In the genomic region with DNA sequence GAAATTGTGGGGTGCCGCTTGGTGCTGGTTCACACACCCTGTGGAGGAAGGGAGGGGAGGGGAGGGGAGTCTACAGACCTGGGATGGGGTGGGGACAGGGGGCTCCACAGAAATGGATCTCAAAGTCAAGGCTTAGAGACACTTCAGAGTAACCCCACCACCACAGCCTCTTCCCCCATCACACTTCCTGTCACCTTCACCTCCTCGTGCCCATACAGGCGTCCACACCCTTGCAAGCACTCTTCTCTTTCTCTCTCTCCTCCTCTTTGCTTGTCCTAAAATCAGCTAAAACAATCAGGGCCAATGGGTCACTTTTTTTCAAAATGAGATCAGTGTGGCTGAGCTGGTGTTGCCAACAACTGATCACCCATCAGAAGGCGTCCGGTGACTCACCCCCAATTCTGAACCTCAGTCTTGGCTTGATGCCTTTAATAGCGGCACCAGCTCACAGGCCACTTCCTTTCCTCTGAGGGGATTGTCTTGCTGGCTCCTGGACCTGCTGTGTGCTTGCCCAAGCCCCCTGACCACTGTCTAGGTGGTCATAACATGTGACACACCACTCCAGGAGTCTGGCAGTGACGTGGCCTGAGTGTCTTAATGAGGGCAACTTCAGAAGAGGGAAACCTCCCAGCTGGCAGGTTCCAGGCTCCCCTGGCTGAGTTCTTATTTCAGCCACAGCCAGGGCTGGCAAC, we compare ENCODE assay signal across 8 cellular contexts. TPM values are rescaled to one million over a fixed set of nuclear protein-coding genes. Genes with fewer than 3 reads are reported as not detected.
DNase-seq lines count a peak whose midpoint lies in the region; ATAC-seq and TF ChIP-seq lines count a peak whose summit lies in the region.

No MANE protein-coding gene starts in this region.

- no peaks in the 10 kb centered on the region for H3K36me3 ChIP-seq in smooth muscle cell (ENCODE audit: low read depth)

- ATAC-seq in stimulated activated effector memory CD8-positive, alpha-beta T cell treated with anti-CD3 and anti-CD28 coated beads, Interleukin-12 subunit alpha, Interleukin-12 subunit beta, amount 100 ng/mL, for 72 hours, result peak; percentile 93

- H3K27ac Mint-ChIP-seq in stimulated activated effector memory CD8-positive, alpha-beta T cell treated with anti-CD3 and anti-CD28 coated beads, Interleukin-12 subunit alpha, Interleukin-12 subunit beta, amount 100 ng/mL, for 72 hours, result peak overlapping the region; percentile 32

- no peak overlapping the region for H3K4me2 ChIP-seq in smooth muscle cell

- peaks cover 40% of the 10 kb centered on the region for H3K4me1 Mint-ChIP-seq in stimulated activated effector memory CD8-positive, alpha-beta T cell treated with anti-CD3 and anti-CD28 coated beads, Interleukin-12 subunit alpha, Interleukin-12 subunit beta, amount 100 ng/mL, for 72 hours

- no peaks in the 10 kb centered on the region for H4K20me1 ChIP-seq in smooth muscle cell (ENCODE audit: low read depth)

- no peaks in the 10 kb centered on the region for H3F3A ChIP-seq in smooth muscle cell (ENCODE audit: low read depth)

- H3K9me3 Mint-ChIP-seq in stimulated activated effector memory CD8-positive, alpha-beta T cell treated with anti-CD3 and anti-CD28 coated beads, Interleukin-12 subunit alpha, Interleukin-12 subunit beta, amount 100 ng/mL, for 72 hours, result no peaks in the 10 kb centered on the region

- H3K4me3 Mint-ChIP-seq in stimulated activated effector memory CD8-positive, alpha-beta T cell treated with anti-CD3 and anti-CD28 coated beads, Interleukin-12 subunit alpha, Interleukin-12 subunit beta, amount 100 ng/mL, for 72 hours, result peak overlapping the region; percentile 58

- no peak overlapping the region for H3K4me3 ChIP-seq in smooth muscle cell

- H3K9ac ChIP-seq in smooth muscle cell (ENCODE audit: low read depth), result no peak overlapping the region

- peaks cover 59% of the 10 kb centered on the region for H3K27me3 ChIP-seq in smooth muscle cell (ENCODE audit: low read depth)

- 51% methylated on average over 7 of the region's 7 CpGs for WGBS in smooth muscle cell (ENCODE audit: low lambda C conversion rate)

- H3K36me3 Mint-ChIP-seq in stimulated activated effector memory CD8-positive, alpha-beta T cell treated with anti-CD3 and anti-CD28 coated beads, Interleukin-12 subunit alpha, Interleukin-12 subunit beta, amount 100 ng/mL, for 72 hours, result no peaks in the 10 kb centered on the region

- DNase-seq in COLO829 (ENCODE audit: low spot score), result peak; percentile 66
- DNase-seq in NCI-H69 (lab: John Stamatoyannopoulos, UW), result peak; percentile 25
- peak; percentile 19 for DNase-seq in activated T-helper 9 cell treated with anti-CD3 and anti-CD28 coated beads, Interleukin-2, amount 50 U/mL, for 16 hours (ENCODE audit: low read depth)
- peak; percentile 70 for DNase-seq in iris pigment epithelial cell (ENCODE audit: low read depth)
- DNase-seq in stimulated activated effector memory CD8-positive, alpha-beta T cell treated with anti-CD3 and anti-CD28 coated beads, Interleukin-12 subunit alpha, Interleukin-12 subunit beta, amount 100 ng/mL, for 72 hours (ENCODE audit: low spot score in 2 of 2), result peak; percentile 39 to 75
- no peak for DNase-seq in NCI-H526 (lab: John Stamatoyannopoulos, UW)
- DNase-seq in T-helper 9 cell, result no peak
- DNase-seq in smooth muscle cell (lab: John Stamatoyannopoulos, UW; ENCODE audit: unreplicated experiment), result no peak

- no peaks in the 10 kb centered on the region for H3K79me2 ChIP-seq in smooth muscle cell (ENCODE audit: low read depth)

- no peak overlapping the region for H3K27ac ChIP-seq in smooth muscle cell (ENCODE audit: low read depth)

- no peaks in the 10 kb centered on the region for H3K9me3 ChIP-seq in smooth muscle cell (replicated peaks; ENCODE audit: low read depth)

- H2AFZ ChIP-seq in smooth muscle cell (ENCODE audit: low read depth), result no peak overlapping the region

- no peak for TF ChIP-seq CTCF in smooth muscle cell (IDR thresholded peaks at IDR 0.05; ENCODE audit: borderline replicate concordance, insufficient read depth, poor library complexity, severe bottlenecking)

- no peaks in the 10 kb centered on the region for H3K4me1 ChIP-seq in smooth muscle cell (ENCODE audit: low read depth)

RNA-seq across cellular contexts. Expression of a gene that starts 1.5 kb away (rescaled TPM):
- 0.09 TPM in 1 of 2 replicates, not detected in the other for total RNA-seq in smooth muscle cell
- 0.15 and 0.27 TPM in 2 replicates for polyA plus RNA-seq in smooth muscle cell

RNA-seq across cellular contexts. Expression of a gene that starts 12.1 kb away (rescaled TPM):
- total RNA-seq in smooth muscle cell, result 34.0 and 46.0 TPM in 2 replicates
- 81.2 and 87.4 TPM in 2 replicates for polyA plus RNA-seq in smooth muscle cell

RNA-seq across cellular contexts. Expression of a gene that starts 29.0 kb away (rescaled TPM):
- 4.3 and 7.4 TPM in 2 replicates for total RNA-seq in smooth muscle cell
- polyA plus RNA-seq in smooth muscle cell, result 12.8 and 13.2 TPM in 2 replicates

RNA-seq across cellular contexts. Expression of a gene that starts 38.4 kb away (rescaled TPM):
- 9.0 and 10.4 TPM in 2 replicates for total RNA-seq in smooth muscle cell
- polyA plus RNA-seq in smooth muscle cell, result 16.2 and 20.8 TPM in 2 replicates

RNA-seq across cellular contexts. Expression of a gene that starts 38.8 kb away (rescaled TPM):
- 4.6 and 15.6 TPM in 2 replicates for total RNA-seq in smooth muscle cell
- polyA plus RNA-seq in smooth muscle cell, result 15.5 and 34.8 TPM in 2 replicates

Comparison
In these comparisons a context has a peak if more than half of its experiments do, and no peak if none do; other contexts are left out.
1. DNase-seq: peak in COLO829 (single experiment), NCI-H69 (single experiment), activated T-helper 9 cell treated with anti-CD3 and anti-CD28 coated beads, Interleukin-2, amount 50 U/mL, for 16 hours (single experiment), iris pigment epithelial cell (single experiment) and stimulated activated effector memory CD8-positive, alpha-beta T cell treated with anti-CD3 and anti-CD28 coated beads, Interleukin-12 subunit alpha, Interleukin-12 subunit beta, amount 100 ng/mL, for 72 hours (2 of 2); none in NCI-H526 (0 of 2), T-helper 9 cell (single experiment) and smooth muscle cell (single experiment).